In the genomic region with DNA sequence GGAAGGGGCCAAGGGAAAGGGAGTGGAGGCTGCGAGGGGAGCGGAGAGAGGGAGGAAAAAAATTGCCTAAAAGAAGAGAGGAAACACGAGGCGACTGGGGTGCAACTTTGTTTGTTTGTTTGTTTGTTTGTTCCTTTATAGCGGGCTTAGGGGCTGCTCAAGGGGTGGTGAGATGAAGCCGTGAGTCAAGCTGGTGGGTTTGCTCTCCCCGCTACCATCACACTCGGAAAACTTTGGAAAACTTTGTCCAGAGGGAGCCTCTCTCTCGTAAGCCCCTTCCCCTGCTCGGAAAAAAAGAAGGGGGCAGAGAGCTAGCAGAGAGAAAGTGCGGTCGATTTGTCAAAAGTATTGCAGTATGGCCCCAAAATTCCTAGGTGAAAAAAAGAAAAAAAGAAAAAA, we compare ENCODE assay signal across 9 cellular contexts. TPM values are rescaled to one million over a fixed set of nuclear protein-coding genes. Genes with fewer than 3 reads are reported as not detected.
DNase-seq lines count a peak whose midpoint lies in the region; ATAC-seq, FAIRE-seq and TF ChIP-seq lines count a peak whose summit lies in the region.
"Had no signal": no experiment of that assay in that cellular context is flagged by ENCODE, and none has a peak within 500 bp of the region (broad histone marks: within the 10 kb centered on the region; RNA-seq: fewer than 3 reads in every experiment).

No MANE protein-coding gene starts in this region.

- no peaks in the 10 kb centered on the region for H3K9me1 ChIP-seq in keratinocyte (ENCODE audit: control insufficient read depth, extremely low read depth, insufficient read depth, low read length)

- CTCF ChIA-PET in activated CD8-positive, alpha-beta T cell treated with anti-CD3 and anti-CD28 coated beads, Interleukin-2, amount 10 ng/mL, durations not matched to agents 7 days and 5 days (lab: Charles Lee): interaction anchor here (3.9 kb wide), 1 partner anchor 224 kb away, joined by 35 read pairs; no protein-coding TSS in a partner anchor

- peak overlapping the region in 2 of 3 experiments; percentile 32 to 49 for H3K4me3 ChIP-seq in keratinocyte (ENCODE audit: control insufficient read depth in 2 of 3, extremely low read depth in 1 of 3, insufficient read depth in 2 of 3, low read depth in 1 of 3, low read length in 3 of 3)

- peak overlapping the region; percentile 74 for H3K4me2 ChIP-seq in keratinocyte (ENCODE audit: control insufficient read depth, extremely low read depth, insufficient read depth, low read depth, low read length)

- H3K79me2 ChIP-seq in keratinocyte (ENCODE audit: control insufficient read depth, insufficient read depth, low read length): no peaks in the 10 kb centered on the region

- no peaks in the 10 kb centered on the region for H3K9me3 Mint-ChIP-seq in T-helper 1 cell treated with Interleukin-12 subunit alpha and Interleukin-12 subunit beta and Interleukin-4 antibody, amounts not matched to agents 30 μg/mL and 1 μg/mL, for 36 hours
- no peaks in the 10 kb centered on the region for H3K9me3 Mint-ChIP-seq in activated CD8-positive, alpha-beta T cell treated with anti-CD3 and anti-CD28 coated beads, Interleukin-2, amount 10 ng/mL, durations not matched to agents 7 days and 5 days (ENCODE audit: insufficient read depth)
- H3K9me3 Mint-ChIP-seq in stimulated activated naive CD8-positive, alpha-beta T cell treated with anti-CD3 and anti-CD28 coated beads, Interleukin-15, amount 100 ng/mL, for 72 hours: no peaks in the 10 kb centered on the region

- peaks cover 33% of the 10 kb centered on the region for H3K4me1 ChIP-seq in keratinocyte (ENCODE audit: control insufficient read depth, extremely low read depth, insufficient read depth, low read length)

- no peak overlapping the region for H3K27ac ChIP-seq in keratinocyte (ENCODE audit: control insufficient read depth, insufficient read depth, low read length)

- DNase-seq in T-helper 1 cell (no peak), keratinocyte (ENCODE audit: low read depth, low spot score) (no peak), posterior vena cava (ENCODE audit: low spot score) (no peak), GM12892 (ENCODE audit: insufficient read length) (no peak), glomerular visceral epithelial cell (ENCODE audit: extremely low spot score) (no peak)
- DNase-seq in activated CD8-positive, alpha-beta T cell treated with anti-CD3 and anti-CD28 coated beads, Interleukin-2, amount 10 ng/mL, durations not matched to agents 7 days and 5 days: no peak
- DNase-seq in stimulated activated naive CD8-positive, alpha-beta T cell treated with anti-CD3 and anti-CD28 coated beads, Interleukin-15, amount 100 ng/mL, for 72 hours: no peak
- DNase-seq: OCI-M1 had no signal

- no peak for ATAC-seq in activated CD8-positive, alpha-beta T cell treated with anti-CD3 and anti-CD28 coated beads, Interleukin-2, amount 10 ng/mL, durations not matched to agents 7 days and 5 days
- ATAC-seq in stimulated activated naive CD8-positive, alpha-beta T cell treated with anti-CD3 and anti-CD28 coated beads, Interleukin-15, amount 100 ng/mL, for 72 hours: no peak

- no peak for TF ChIP-seq CTCF in keratinocyte (optimal IDR thresholded peaks at IDR 0.05 in 1 of 3, IDR thresholded peaks at IDR 0.05 in 1 of 3, conservative IDR thresholded peaks at IDR 0.05 in 1 of 3; ENCODE audit: extremely low read depth in 1 of 3, insufficient read depth in 2 of 3, low read length in 3 of 3)

- H3K4me3 Mint-ChIP-seq in T-helper 1 cell treated with Interleukin-12 subunit alpha and Interleukin-12 subunit beta and Interleukin-4 antibody, amounts not matched to agents 30 μg/mL and 1 μg/mL, for 36 hours: peak overlapping the region; percentile 40
- no peak overlapping the region for H3K4me3 Mint-ChIP-seq in activated CD8-positive, alpha-beta T cell treated with anti-CD3 and anti-CD28 coated beads, Interleukin-2, amount 10 ng/mL, durations not matched to agents 7 days and 5 days
- peak overlapping the region; percentile 65 to 72 for H3K4me3 Mint-ChIP-seq in stimulated activated naive CD8-positive, alpha-beta T cell treated with anti-CD3 and anti-CD28 coated beads, Interleukin-15, amount 100 ng/mL, for 72 hours

- H3K36me3 Mint-ChIP-seq in T-helper 1 cell treated with Interleukin-12 subunit alpha and Interleukin-12 subunit beta and Interleukin-4 antibody, amounts not matched to agents 30 μg/mL and 1 μg/mL, for 36 hours (ENCODE audit: low read depth): peaks cover 5% of the 10 kb centered on the region
- peaks cover 7% of the 10 kb centered on the region for H3K36me3 Mint-ChIP-seq in activated CD8-positive, alpha-beta T cell treated with anti-CD3 and anti-CD28 coated beads, Interleukin-2, amount 10 ng/mL, durations not matched to agents 7 days and 5 days (ENCODE audit: low read depth)

- POLR2A ChIA-PET in activated CD8-positive, alpha-beta T cell treated with anti-CD3 and anti-CD28 coated beads, Interleukin-2, amount 10 ng/mL, durations not matched to agents 7 days and 5 days (lab: Charles Lee): no interaction called here

- H3K9me3 ChIP-seq in keratinocyte (ENCODE audit: control insufficient read depth, low read depth, low read length): no peaks in the 10 kb centered on the region

- dilution Hi-C loops in keratinocyte (cut with MboI; ENCODE audit: extremely low pct_ligation_motif_present, low sequenced_read_pairs): no loop called here

- H4K20me1 ChIP-seq in keratinocyte (ENCODE audit: control insufficient read depth, extremely low read depth, insufficient read depth, low read length): no peaks in the 10 kb centered on the region

- intact Hi-C loops in posterior vena cava (cut with DNase I): loop anchor here (5.0 kb wide), 3 partner anchors 221 to 601 kb away; no protein-coding TSS in a partner anchor

- H2AFZ ChIP-seq in keratinocyte (ENCODE audit: control insufficient read depth, low read length): no peak overlapping the region

- no peaks in the 10 kb centered on the region for H3K36me3 ChIP-seq in keratinocyte (ENCODE audit: control insufficient read depth in 2 of 2, extremely low read depth in 1 of 2, insufficient read depth in 2 of 2, low read length in 2 of 2)

- FAIRE-seq in keratinocyte (lab: Jason Lieb, UNC) (no peak), GM12892 (lab: Jason Lieb, UNC) (no peak)

- TF ChIP-seq POLR2A in GM12892 (IDR thresholded peaks at IDR 0.05; ENCODE audit: low read depth, low read length): no peak

- H3K4me1 Mint-ChIP-seq in T-helper 1 cell treated with Interleukin-12 subunit alpha and Interleukin-12 subunit beta and Interleukin-4 antibody, amounts not matched to agents 30 μg/mL and 1 μg/mL, for 36 hours (ENCODE audit: low read depth): peaks cover 11% of the 10 kb centered on the region
- peaks cover 38% of the 10 kb centered on the region for H3K4me1 Mint-ChIP-seq in activated CD8-positive, alpha-beta T cell treated with anti-CD3 and anti-CD28 coated beads, Interleukin-2, amount 10 ng/mL, durations not matched to agents 7 days and 5 days (ENCODE audit: low read depth)
- peaks cover 64% of the 10 kb centered on the region for H3K4me1 Mint-ChIP-seq in stimulated activated naive CD8-positive, alpha-beta T cell treated with anti-CD3 and anti-CD28 coated beads, Interleukin-15, amount 100 ng/mL, for 72 hours

- H3K27me3 ChIP-seq in keratinocyte (ENCODE audit: control insufficient read depth, extremely low read depth, insufficient read depth, low read length): peaks cover 58% of the 10 kb centered on the region

- no peak overlapping the region for H3K9ac ChIP-seq in keratinocyte (ENCODE audit: control insufficient read depth, extremely low read depth, insufficient read depth, low read length)

- peaks cover 66% of the 10 kb centered on the region for H3K27me3 Mint-ChIP-seq in T-helper 1 cell treated with Interleukin-12 subunit alpha and Interleukin-12 subunit beta and Interleukin-4 antibody, amounts not matched to agents 30 μg/mL and 1 μg/mL, for 36 hours (ENCODE audit: low read depth)
- H3K27me3 Mint-ChIP-seq in activated CD8-positive, alpha-beta T cell treated with anti-CD3 and anti-CD28 coated beads, Interleukin-2, amount 10 ng/mL, durations not matched to agents 7 days and 5 days (ENCODE audit: low read depth): peaks cover 75% of the 10 kb centered on the region
- H3K27me3 Mint-ChIP-seq in stimulated activated naive CD8-positive, alpha-beta T cell treated with anti-CD3 and anti-CD28 coated beads, Interleukin-15, amount 100 ng/mL, for 72 hours: peaks cover 100% of the 10 kb centered on the region

- H3K27ac Mint-ChIP-seq in T-helper 1 cell treated with Interleukin-12 subunit alpha and Interleukin-12 subunit beta and Interleukin-4 antibody, amounts not matched to agents 30 μg/mL and 1 μg/mL, for 36 hours: peak overlapping the region; percentile 57
- H3K27ac Mint-ChIP-seq in activated CD8-positive, alpha-beta T cell treated with anti-CD3 and anti-CD28 coated beads, Interleukin-2, amount 10 ng/mL, durations not matched to agents 7 days and 5 days: peak overlapping the region; percentile 50
- H3K27ac Mint-ChIP-seq in stimulated activated naive CD8-positive, alpha-beta T cell treated with anti-CD3 and anti-CD28 coated beads, Interleukin-15, amount 100 ng/mL, for 72 hours: no peak overlapping the region

RNA-seq across cellular contexts. Expression of a gene that starts 0.3 kb away (rescaled TPM):
- total RNA-seq in activated CD8-positive, alpha-beta T cell treated with anti-CD3 and anti-CD28 coated beads, Interleukin-2, amount 10 ng/mL, durations not matched to agents 7 days and 5 days: not detected
- polyA plus RNA-seq in keratinocyte: 0.75 to 1.8 TPM (median 1.2 TPM) in 3 replicates
- 4.3 TPM for polyA plus RNA-seq in keratinocyte (2011; ENCODE audit: low read depth)
- 0.45 and 0.74 TPM in 2 replicates for polyA plus RNA-seq in keratinocyte (2011; cell fraction: cytosol; rRNA removed)
- 5.3 and 5.9 TPM in 2 replicates for polyA plus RNA-seq in keratinocyte (2011; cell fraction: nucleus; rRNA removed)
- polyA plus RNA-seq in keratinocyte (2012; ENCODE audit: low replicate concordance): 1.3 and 6.0 TPM in 2 replicates
- 1.1 to 2.4 TPM (median 1.4 TPM) in 3 replicates for polyA minus RNA-seq in keratinocyte
- polyA minus RNA-seq in keratinocyte (2011; cell fraction: cytosol; rRNA and poly(A)+ RNA removed): 1.2 TPM
- polyA minus RNA-seq in keratinocyte (2011; cell fraction: nucleus; rRNA and poly(A)+ RNA removed): 3.3 and 3.5 TPM in 2 replicates
- 1 to 10 TPM; 5.0 to 5.1 TPM for total RNA-seq in posterior vena cava
- polyA plus RNA-seq in GM12892 (2012; ENCODE audit: missing spikeins): not detected

Comparison
In these comparisons a context has a peak if more than half of its experiments do, and no peak if none do; other contexts are left out.
1. H3K27ac Mint-ChIP-seq: peak in T-helper 1 cell treated with Interleukin-12 subunit alpha and Interleukin-12 subunit beta and Interleukin-4 antibody, amounts not matched to agents 30 μg/mL and 1 μg/mL, for 36 hours (single experiment) and activated CD8-positive, alpha-beta T cell treated with anti-CD3 and anti-CD28 coated beads, Interleukin-2, amount 10 ng/mL, durations not matched to agents 7 days and 5 days (single experiment); none in stimulated activated naive CD8-positive, alpha-beta T cell treated with anti-CD3 and anti-CD28 coated beads, Interleukin-15, amount 100 ng/mL, for 72 hours (0 of 2).
2. RNA of a gene that starts 0.3 kb away (total RNA-seq): 5.0 to 5.1 TPM in posterior vena cava; not detected in activated CD8-positive, alpha-beta T cell treated with anti-CD3 and anti-CD28 coated beads, Interleukin-2, amount 10 ng/mL, durations not matched to agents 7 days and 5 days; every median in the first group is over 4 times any median in the second.